In genomic region chr7:158256091-158256816, GRCh38 we compare ENCODE assay signal across 24 cellular contexts.
"Had no signal": no experiment of that assay in that cellular context is flagged by ENCODE, and none has a peak within 500 bp of the region (broad histone marks: within the 10 kb centered on the region; RNA-seq: fewer than 3 reads in every experiment).

No MANE protein-coding gene starts in this region.

- H3K36me3 ChIP-seq: ascending aorta, cardiac muscle cell, heart right ventricle, neutrophil, pancreas, tibial nerve, uterus had no signal

- H3K27me3 ChIP-seq: ascending aorta, cardiac muscle cell, foreskin keratinocyte, neutrophil, pancreas, tibial nerve, uterus had no signal

- ATAC-seq: activated T-cell treated with anti-CD3 and anti-CD28 coated beads, Interleukin-2, amount 50 U/mL, for 4 hours; esophagus mucosa; foreskin keratinocyte; heart right ventricle; left lobe of liver; pancreas; psoas muscle; SK-N-SH treated with all-trans-retinoic acid at 6 μM for 48 hours had no signal

- H3K4me3 ChIP-seq: ascending aorta, cardiac muscle cell, heart right ventricle, pancreas, psoas muscle, tibial nerve, uterus had no signal

- H3K27ac ChIP-seq: ascending aorta, cardiac muscle cell, foreskin keratinocyte, heart right ventricle, neutrophil, pancreas, psoas muscle, tibial nerve, uterus had no signal

- H3K4me1 ChIP-seq: ascending aorta, foreskin keratinocyte, heart right ventricle, pancreas, psoas muscle, tibial nerve, uterus had no signal

- DNase-seq: activated CD4-positive, alpha-beta memory T cell treated with anti-CD3 and anti-CD28 coated beads, Interleukin-2, amount 10 ng/mL, durations not matched to agents 7 days and 5 days; activated CD4-positive, alpha-beta T cell treated with anti-CD3 and anti-CD28 coated beads for 1 hour; activated CD4-positive, alpha-beta T cell treated with anti-CD3 and anti-CD28 coated beads, Interleukin-2, amount 10 ng/mL, durations not matched to agents 7 days and 5 days; activated CD8-positive, alpha-beta memory T cell treated with anti-CD3 and anti-CD28 coated beads, Interleukin-2, amount 50 U/mL, for 48 hours; activated naive CD4-positive, alpha-beta T cell treated with Interleukin-2 at 50 U/mL for 16 hours; activated T-cell treated with anti-CD3 and anti-CD28 coated beads, Interleukin-2, amount 50 U/mL, for 4 hours; foreskin keratinocyte; heart right ventricle; mammary epithelial cell; naive B cell; nephron progenitor cell; stimulated activated CD4-positive, alpha-beta T cell treated with anti-CD3 and anti-CD28 coated beads, Interleukin-2, amount 100 ng/mL, for 48 hours; substantia nigra; T-helper 2 cell; uterus had no signal

- FAIRE-seq: pancreas had no signal

- H3K9me3 ChIP-seq: ascending aorta, neutrophil, pancreas, psoas muscle, uterus had no signal
